Comparison of ENCODE assay signal across 1 cellular context in genomic region chr16:24753437-24753836, GRCh38.
TF ChIP-seq lines count a peak whose summit lies in the region.

No MANE protein-coding gene starts in this region.

TF ChIP-seq in K562, 482 proteins besides CTCF, POLR2A, EP300 and RAD21:
- TF ChIP-seq STAT5A (IDR thresholded peaks at IDR 0.05; ENCODE audit: borderline replicate concordance, low read length) (peak; percentile 65), POLR2AphosphoS5 (IDR thresholded peaks at IDR 0.05; ENCODE audit: control insufficient read depth, insufficient read depth, low read depth, low read length) (peak; percentile 30; the same call in 1 of the 2 replicates), CBFA2T2 (conservative IDR thresholded peaks at IDR 0.05) (peak; percentile 39), CBFA2T3 (IDR thresholded peaks at IDR 0.05) (peak; percentile 60), FOSL1 (tag; conservative IDR thresholded peaks at IDR 0.05) (peak; percentile 44; the same call in 1 of the 2 replicates), FOXJ3 (CRISPR knock-in tag; IDR thresholded peaks at IDR 0.05) (no peak), CAMTA2 (CRISPR knock-in tag; conservative IDR thresholded peaks at IDR 0.05) (no peak), NCOA1 (IDR thresholded peaks at IDR 0.05; ENCODE audit: low read depth) (no peak), ZC3H11A (IDR thresholded peaks at IDR 0.05; ENCODE audit: low read depth, low read length) (no peak), CHAMP1 (IDR thresholded peaks at IDR 0.05) (no peak), PTTG1 (tag; IDR thresholded peaks at IDR 0.05; ENCODE audit: low read depth) (no peak), ZNF263 (CRISPR knock-in tag; IDR thresholded peaks at IDR 0.05; ENCODE audit: borderline replicate concordance) (no peak), DDX20 (tag; IDR thresholded peaks at IDR 0.05; ENCODE audit: low read depth) (no peak), ZNF57 (CRISPR knock-in tag; IDR thresholded peaks at IDR 0.05) (no peak), TCF3 (CRISPR knock-in tag; IDR thresholded peaks at IDR 0.05) (peak; percentile 56; the same call in 1 of the 2 replicates), GATAD2B (IDR thresholded peaks at IDR 0.05; ENCODE audit: borderline replicate concordance) (no peak), HDAC1 (IDR thresholded peaks at IDR 0.05) (no peak), ZNF347 (CRISPR knock-in tag; IDR thresholded peaks at IDR 0.05; ENCODE audit: low read depth) (no peak), ARID1B (IDR thresholded peaks at IDR 0.05) (peak; percentile 48; the same call in 1 of the 2 replicates)
